8 cellular contexts compared by ENCODE assay signal in genomic region chr6:36442083-36442670, GRCh38. TPM values are rescaled to one million over a fixed set of nuclear protein-coding genes. Genes with fewer than 3 reads are reported as not detected.
A peak's percentile ranks its signal among the peaks of the same experiment; 100 is the strongest.
DNase-seq lines count a peak whose midpoint lies in the region; ATAC-seq and TF ChIP-seq lines count a peak whose summit lies in the region.

No MANE protein-coding gene starts in this region.

- peak overlapping the region; percentile 86 to 99 (median 99) for H3K27ac Mint-ChIP-seq in nephron

- H3K4me3 ChIP-seq in MG63, result peak overlapping the region; percentile 89
- H3K4me3 ChIP-seq in dorsolateral prefrontal cortex, result peak overlapping the region; percentile 74 to 99 (median 92)

- H3K9me3 Mint-ChIP-seq in nephron, result no peaks in the 10 kb centered on the region

- H3K27me3 ChIP-seq in MG63 (no peaks in the 10 kb centered on the region), dorsolateral prefrontal cortex (no peaks in the 10 kb centered on the region)

- peak overlapping the region; percentile 95 to 99 (median 98) for H3K4me3 Mint-ChIP-seq in nephron

- DNase-seq in MG63 (no peak), dorsolateral prefrontal cortex (no peak), DMS79 (lab: John Stamatoyannopoulos, UW) (no peak), cerebellar cortex (ENCODE audit: low spot score) (no peak)

- peaks cover 37% of the 10 kb centered on the region for H3K4me1 Mint-ChIP-seq in nephron

- no peaks in the 10 kb centered on the region for H3K9me3 ChIP-seq in MG63

- H3K27ac ChIP-seq in C4-2B, result peak overlapping the region; percentile 96
- peak overlapping the region; percentile 63 to 99 (median 95) for H3K27ac ChIP-seq in dorsolateral prefrontal cortex

- H3K36me3 Mint-ChIP-seq in nephron (ENCODE audit: low read depth), result no peaks in the 10 kb centered on the region

- H3K36me3 ChIP-seq in MG63, result peaks cover 14% of the 10 kb centered on the region

- intact Hi-C loops in dorsolateral prefrontal cortex (cut with DNase I), result loop anchor here (1.0 to 5.0 kb wide), 6 partner anchors 19 to 235 kb away; partner anchors contain the start of genes SRSF3 (in 2 of the 2), STK38 (in 2 of the 2) and CDKN1A (in 1 of the 2)

- TF ChIP-seq CTCF in C4-2B (conservative IDR thresholded peaks at IDR 0.05) (no peak), dorsolateral prefrontal cortex (IDR thresholded peaks at IDR 0.05 in 54 of 56, conservative IDR thresholded peaks at IDR 0.05 in 2 of 56; ENCODE audit: low read depth in 1 of 56, partially characterized antibody in 56 of 56) (no peak), nephron (IDR thresholded peaks at IDR 0.05; ENCODE audit: unreplicated experiment in 3 of 3) (no peak)

- H3K27me3 Mint-ChIP-seq in nephron (ENCODE audit: low read depth), result no peaks in the 10 kb centered on the region

- ATAC-seq in HG03457 (IDR thresholded peaks at IDR 0.05; ENCODE audit: unreplicated experiment) (no peak), HG02973 (IDR thresholded peaks at IDR 0.05; ENCODE audit: unreplicated experiment) (no peak)

RNA-seq across cellular contexts. Expression of gene PXT1, which starts 0.5 kb away (rescaled TPM):
- total RNA-seq in MG63 (2014; rRNA removed; shearing (Covaris generic); ENCODE audit: low replicate concordance), result not detected in 2 replicates
- 1 to 10 TPM in 1 of 120 experiments, under 1 TPM in 50, not detected in 69; 0.17 to 1.1 (median 0.34) TPM for total RNA-seq in dorsolateral prefrontal cortex

RNA-seq across cellular contexts. Expression of gene KCTD20, which starts 0.6 kb away (rescaled TPM):
- 41.0 and 61.1 TPM in 2 replicates for total RNA-seq in MG63 (2014; rRNA removed; shearing (Covaris generic); ENCODE audit: low replicate concordance)
- total RNA-seq in dorsolateral prefrontal cortex, result 10 to 100 TPM; 25.8 to 51.1 (median 35.6) TPM

RNA-seq across cellular contexts. Expression of gene ETV7, which starts 54.7 kb away (rescaled TPM):
- total RNA-seq in MG63 (2014; rRNA removed; shearing (Covaris generic); ENCODE audit: low replicate concordance), result 0.82 TPM in 1 of 2 replicates, not detected in the other
- 1 to 10 TPM in 57 of 120 experiments, under 1 TPM in 57, not detected in 6; 0.31 to 4.0 (median 1.0) TPM for total RNA-seq in dorsolateral prefrontal cortex
